26 cellular contexts compared by ENCODE assay signal in genomic region chr21:28357743-28358142, GRCh38.
"Had no signal": no experiment of that assay in that cellular context is flagged by ENCODE, and none has a peak within 500 bp of the region (broad histone marks: within the 10 kb centered on the region; RNA-seq: fewer than 3 reads in every experiment).

No MANE protein-coding gene starts in this region.

- H3K4me1 ChIP-seq: colonic mucosa, foreskin keratinocyte, gastroesophageal sphincter, heart left ventricle, left lung, psoas muscle, spleen, upper lobe of left lung had no signal

- H3K4me3 ChIP-seq: colonic mucosa, gastroesophageal sphincter, heart left ventricle, hepatocyte, left lung, ovary, psoas muscle, skin epidermis, spleen, thoracic aorta, tibial nerve, upper lobe of left lung had no signal

- ATAC-seq: esophagus mucosa; foreskin keratinocyte; gastroesophageal sphincter; heart left ventricle; left cardiac atrium; left lung; naive thymus-derived CD8-positive, alpha-beta T cell; psoas muscle; right cardiac atrium; stimulated activated memory B cell treated with anti-CD40 and anti-IgM and Interleukin-4, amounts not matched to agents 10 μg/mL and 1 μg/mL and 100 μg/mL, for 72 hours; stimulated activated naive CD8-positive, alpha-beta T cell treated with anti-CD3 and anti-CD28 coated beads, Interleukin-15, Interleukin-2, amounts not matched to agents 100 U/mL and 50 U/mL, for 24 hours had no signal

- H3K36me3 ChIP-seq: colonic mucosa, gastroesophageal sphincter, heart left ventricle, left lung, ovary, spleen, thoracic aorta, tibial nerve, upper lobe of left lung had no signal

- H3K27ac ChIP-seq: colonic mucosa, epithelial cell of prostate, foreskin keratinocyte, gastroesophageal sphincter, heart left ventricle, hepatocyte, left lung, ovary, psoas muscle, skin epidermis, spleen, thoracic aorta, tibial nerve, upper lobe of left lung had no signal

- H2AFZ ChIP-seq: hepatocyte had no signal

- H3K9me3 ChIP-seq: colonic mucosa, gastroesophageal sphincter, heart left ventricle, left lung, ovary, psoas muscle, spleen, thoracic aorta, tibial nerve, upper lobe of left lung had no signal

- H3K4me2 ChIP-seq: hepatocyte had no signal

- H3K27me3 ChIP-seq: colonic mucosa, foreskin keratinocyte, gastroesophageal sphincter, heart left ventricle, hepatocyte, left lung, ovary, spleen, tibial nerve, upper lobe of left lung had no signal

- DNase-seq: colonic mucosa; effector CD8-positive, alpha-beta T cell; endodermal cell; foreskin keratinocyte; heart left ventricle; left cardiac atrium; left lung; naive thymus-derived CD8-positive, alpha-beta T cell; nephron progenitor cell; occipital lobe; ovary; posterior cingulate gyrus; psoas muscle; right cardiac atrium; spleen; stimulated activated CD4-positive, alpha-beta T cell treated with anti-CD3 and anti-CD28 coated beads, Interleukin-4, amount 100 ng/mL, for 4 hours; stimulated activated naive CD8-positive, alpha-beta T cell treated with anti-CD3 and anti-CD28 coated beads, Interleukin-15, Interleukin-2, amounts not matched to agents 100 U/mL and 50 U/mL, for 24 hours; upper lobe of left lung had no signal
